In the genomic region with DNA sequence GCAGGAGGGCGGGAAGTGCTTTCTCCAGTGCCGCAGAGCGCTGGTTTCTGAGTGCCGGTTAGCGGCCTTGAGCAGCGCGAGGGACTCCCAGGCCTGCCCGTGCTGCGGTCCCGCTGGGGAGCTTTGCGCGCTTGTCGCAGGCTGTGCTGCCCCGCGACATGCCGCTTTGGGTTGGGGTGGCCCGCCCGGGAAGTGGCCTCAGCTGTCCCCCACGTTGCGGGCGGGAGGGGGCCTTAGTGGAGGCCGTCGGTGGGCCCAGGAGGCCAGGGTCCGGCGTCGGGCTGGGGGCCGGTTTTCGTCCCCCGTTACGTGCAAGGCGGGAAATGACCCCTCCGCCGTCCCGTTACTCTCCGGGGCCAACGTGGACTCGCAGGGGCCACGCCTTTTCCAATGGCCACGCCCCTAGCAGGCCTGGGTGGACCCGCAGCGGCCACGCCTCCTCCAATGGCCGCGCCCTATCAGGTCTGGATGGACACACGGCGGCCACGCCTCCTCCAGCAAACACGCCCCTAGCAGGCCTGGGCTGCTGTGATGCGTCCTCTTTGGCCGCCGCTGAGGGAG, we compare ENCODE assay signal across 8 cellular contexts. TPM values are rescaled to one million over a fixed set of nuclear protein-coding genes. Genes with fewer than 3 reads are reported as not detected.
DNase-seq lines count a peak whose midpoint lies in the region; ATAC-seq and TF ChIP-seq lines count a peak whose summit lies in the region.

No MANE protein-coding gene starts in this region.

- no peaks in the 10 kb centered on the region for H3F3A ChIP-seq in Loucy (ENCODE audit: low read depth)

- peaks cover 5% of the 10 kb centered on the region for H3K9me3 Mint-ChIP-seq in activated naive CD8-positive, alpha-beta T cell treated with anti-CD3 and anti-CD28 coated beads, Interleukin-2, amount 10 ng/mL, durations not matched to agents 7 days and 5 days
- H3K9me3 Mint-ChIP-seq in glutamatergic neuron (ENCODE audit: unreplicated experiment) = peaks cover 4% of the 10 kb centered on the region

- H4K20me1 ChIP-seq in Loucy (ENCODE audit: insufficient read depth, low read length, poor library complexity, severe bottlenecking) = peaks cover 22% of the 10 kb centered on the region
- H4K20me1 ChIP-seq in osteoblast (ENCODE audit: insufficient read depth, low read length) = peaks cover 12% of the 10 kb centered on the region

- peak overlapping the region; percentile 91 for H3K4me2 ChIP-seq in Loucy (ENCODE audit: low read depth, low read length, poor library complexity, severe bottlenecking)
- H3K4me2 ChIP-seq in osteoblast (ENCODE audit: insufficient read depth, low read length) = peak overlapping the region; percentile 86

- no peaks in the 10 kb centered on the region for H3K9me2 ChIP-seq in Loucy (replicated peaks; ENCODE audit: low read depth, low read length)

- H3K36me3 ChIP-seq in H7 (replicated peaks; ENCODE audit: control insufficient read depth, insufficient read depth, low read length) (no peaks in the 10 kb centered on the region), Loucy (ENCODE audit: insufficient read depth, low read length) (no peaks in the 10 kb centered on the region), osteoblast (ENCODE audit: insufficient read depth, low read length) (no peaks in the 10 kb centered on the region), thoracic aorta (no peaks in the 10 kb centered on the region)

- H3K27ac ChIP-seq in osteoblast (ENCODE audit: low read depth, low read length) (peak overlapping the region; percentile 74), thoracic aorta (peak overlapping the region; percentile 87 to 98)

- peak overlapping the region; percentile 93 for H3K27ac Mint-ChIP-seq in activated naive CD8-positive, alpha-beta T cell treated with anti-CD3 and anti-CD28 coated beads, Interleukin-2, amount 10 ng/mL, durations not matched to agents 7 days and 5 days
- peak overlapping the region; percentile 98 for H3K27ac Mint-ChIP-seq in glutamatergic neuron (ENCODE audit: unreplicated experiment)

- H3K4me3 ChIP-seq in H7 (ENCODE audit: insufficient read depth, low read depth, low read length) = peak overlapping the region; percentile 99
- H3K4me3 ChIP-seq in Loucy (ENCODE audit: low read length, poor library complexity, severe bottlenecking) = peak overlapping the region; percentile 92
- H3K4me3 ChIP-seq in osteoblast (ENCODE audit: insufficient read depth, low read length) = peak overlapping the region; percentile 96
- peak overlapping the region; percentile 99 for H3K4me3 ChIP-seq in thoracic aorta

- H2AFZ ChIP-seq in Loucy (ENCODE audit: low read length) = peak overlapping the region; percentile 95
- H2AFZ ChIP-seq in osteoblast (ENCODE audit: low read length) = peak overlapping the region; percentile 90

- H3K79me2 ChIP-seq in Loucy (ENCODE audit: insufficient read depth, low read length) = peaks cover 39% of the 10 kb centered on the region
- H3K79me2 ChIP-seq in osteoblast (ENCODE audit: insufficient read depth, low read length) = peaks cover 39% of the 10 kb centered on the region

- H3K27me3 ChIP-seq in H7 (ENCODE audit: control insufficient read depth, insufficient read depth, low read length) (no peaks in the 10 kb centered on the region), Loucy (ENCODE audit: insufficient read depth, low read length, poor library complexity, severe bottlenecking) (no peaks in the 10 kb centered on the region), osteoblast (ENCODE audit: insufficient read depth, low read length) (no peaks in the 10 kb centered on the region), thoracic aorta (replicated peaks; ENCODE audit: insufficient read depth) (no peaks in the 10 kb centered on the region)

- DNase-seq in G401 (ENCODE audit: low spot score) (peak; percentile 94), H7 (peak; percentile 99), SKM-1 treated with dmso at 0.1 percent for 144 hours (lab: John Stamatoyannopoulos, UW; ENCODE audit: unreplicated experiment) (peak; percentile 84), glutamatergic neuron (peak; percentile 97), osteoblast (ENCODE audit: insufficient read length, low spot score, missing footprints) (peak; percentile 99), thoracic aorta (ENCODE audit: low spot score) (peak; percentile 92)
- peak; percentile 90 for DNase-seq in activated naive CD8-positive, alpha-beta T cell treated with anti-CD3 and anti-CD28 coated beads, Interleukin-2, amount 10 ng/mL, durations not matched to agents 7 days and 5 days

- peak; percentile 12 for ATAC-seq in activated naive CD8-positive, alpha-beta T cell treated with anti-CD3 and anti-CD28 coated beads, Interleukin-2, amount 10 ng/mL, durations not matched to agents 7 days and 5 days (ENCODE audit: low read depth)
- ATAC-seq in thoracic aorta (ENCODE audit: insufficient number of reproducible peaks, low FRiP score, low read depth) = peak; percentile 70

- in situ Hi-C loops in G401 (cut with HindIII; ENCODE audit: low sequenced_read_pairs) = no loop called here

- peak overlapping the region; percentile 97 for H3K4me3 Mint-ChIP-seq in activated naive CD8-positive, alpha-beta T cell treated with anti-CD3 and anti-CD28 coated beads, Interleukin-2, amount 10 ng/mL, durations not matched to agents 7 days and 5 days
- peak overlapping the region; percentile 91 for H3K4me3 Mint-ChIP-seq in glutamatergic neuron (ENCODE audit: unreplicated experiment)

- H3K9me3 ChIP-seq in Loucy (ENCODE audit: insufficient read depth, low read depth, low read length) (no peaks in the 10 kb centered on the region), osteoblast (ENCODE audit: low read depth, low read length) (no peaks in the 10 kb centered on the region), thoracic aorta (peaks cover 6% of the 10 kb centered on the region)

- peak overlapping the region; percentile 96 for H3K9ac ChIP-seq in Loucy (ENCODE audit: low read depth, low read length, poor library complexity, severe bottlenecking)

- H3K4me1 Mint-ChIP-seq in activated naive CD8-positive, alpha-beta T cell treated with anti-CD3 and anti-CD28 coated beads, Interleukin-2, amount 10 ng/mL, durations not matched to agents 7 days and 5 days = peaks cover 47% of the 10 kb centered on the region
- H3K4me1 Mint-ChIP-seq in glutamatergic neuron (ENCODE audit: low read depth, unreplicated experiment) = peaks cover 15% of the 10 kb centered on the region

- POLR2A ChIA-PET in activated naive CD8-positive, alpha-beta T cell treated with anti-CD3 and anti-CD28 coated beads, Interleukin-2, amount 10 ng/mL, durations not matched to agents 7 days and 5 days (lab: Charles Lee) = interaction anchor here (1.7 to 6.3 kb wide), 2 partner anchors 11 to 44 kb away, joined by 8 to 64 read pairs; partner anchors contain the start of genes CEP104 and DFFB

- H3K4me1 ChIP-seq in Loucy (ENCODE audit: insufficient read depth, low read length, poor library complexity, severe bottlenecking) (peaks cover 52% of the 10 kb centered on the region), osteoblast (ENCODE audit: insufficient read depth, low read length) (peaks cover 9% of the 10 kb centered on the region), thoracic aorta (ENCODE audit: control insufficient read depth in 1 of 2, low read depth in 2 of 2) (peaks cover 7 to 10% of the 10 kb centered on the region in 2 donors)

- H3K36me3 Mint-ChIP-seq in activated naive CD8-positive, alpha-beta T cell treated with anti-CD3 and anti-CD28 coated beads, Interleukin-2, amount 10 ng/mL, durations not matched to agents 7 days and 5 days = peaks cover 14% of the 10 kb centered on the region
- no peaks in the 10 kb centered on the region for H3K36me3 Mint-ChIP-seq in glutamatergic neuron (ENCODE audit: unreplicated experiment)

- no peak for TF ChIP-seq CTCF in Loucy (conservative IDR thresholded peaks at IDR 0.05; ENCODE audit: low read length)
- TF ChIP-seq CTCF in glutamatergic neuron (IDR thresholded peaks at IDR 0.05; ENCODE audit: partially characterized antibody, unreplicated experiment) = no peak
- TF ChIP-seq CTCF in osteoblast (IDR thresholded peaks at IDR 0.05; ENCODE audit: extremely low read depth, low read depth, low read length) = no peak
- no peak for TF ChIP-seq CTCF in thoracic aorta (IDR thresholded peaks at IDR 0.05)

- no peaks in the 10 kb centered on the region for H3K27me3 Mint-ChIP-seq in activated naive CD8-positive, alpha-beta T cell treated with anti-CD3 and anti-CD28 coated beads, Interleukin-2, amount 10 ng/mL, durations not matched to agents 7 days and 5 days
- H3K27me3 Mint-ChIP-seq in glutamatergic neuron (ENCODE audit: unreplicated experiment) = peaks cover 8% of the 10 kb centered on the region

RNA-seq across cellular contexts. Expression of gene C1orf174, which starts 1.0 kb away (rescaled TPM):
- total RNA-seq in G401 (2014; rRNA removed; shearing (Covaris generic)) = 40.4 and 59.1 TPM in 2 replicates
- 60.5 and 63.9 TPM in 2 replicates for total RNA-seq in H7 (2014; rRNA removed; shearing (Covaris generic))
- 10 to 100 TPM; 31.1 to 34.4 TPM for total RNA-seq in activated naive CD8-positive, alpha-beta T cell treated with anti-CD3 and anti-CD28 coated beads, Interleukin-2, amount 10 ng/mL, durations not matched to agents 7 days and 5 days
- total RNA-seq in glutamatergic neuron (ENCODE audit: unreplicated experiment) = 16.9 TPM
- 27.1 and 29.3 TPM in 2 replicates for total RNA-seq in osteoblast
- total RNA-seq in thoracic aorta = 10 to 100 TPM; 15.3 to 19.0 TPM

RNA-seq across cellular contexts. Expression of gene DFFB, which starts 43.8 kb away (rescaled TPM):
- 7.6 and 10.0 TPM in 2 replicates for total RNA-seq in G401 (2014; rRNA removed; shearing (Covaris generic))
- 12.1 and 14.1 TPM in 2 replicates for total RNA-seq in H7 (2014; rRNA removed; shearing (Covaris generic))
- total RNA-seq in activated naive CD8-positive, alpha-beta T cell treated with anti-CD3 and anti-CD28 coated beads, Interleukin-2, amount 10 ng/mL, durations not matched to agents 7 days and 5 days = 10 to 100 TPM; 14.3 to 15.8 TPM
- total RNA-seq in glutamatergic neuron (ENCODE audit: unreplicated experiment) (16.4 TPM), osteoblast (5.1 and 8.3 TPM in 2 replicates), thoracic aorta (10 to 100 TPM in 1 of 2 donors, 1 to 10 TPM in 1; 7.8 to 20.2 TPM)

RNA-seq across cellular contexts. Expression of gene CEP104, which starts 44.0 kb away (rescaled TPM):
- total RNA-seq in G401 (2014; rRNA removed; shearing (Covaris generic)) = 6.0 and 17.5 TPM in 2 replicates
- total RNA-seq in H7 (2014; rRNA removed; shearing (Covaris generic)) = 22.8 and 35.8 TPM in 2 replicates
- total RNA-seq in activated naive CD8-positive, alpha-beta T cell treated with anti-CD3 and anti-CD28 coated beads, Interleukin-2, amount 10 ng/mL, durations not matched to agents 7 days and 5 days = 10 to 100 TPM; 44.6 to 46.9 TPM
- 102 TPM for total RNA-seq in glutamatergic neuron (ENCODE audit: unreplicated experiment)
- 21.5 and 21.7 TPM in 2 replicates for total RNA-seq in osteoblast
- 10 to 100 TPM; 27.3 to 59.2 TPM for total RNA-seq in thoracic aorta

Comparison
In these comparisons a context has a peak if more than half of its experiments do, and no peak if none do; other contexts are left out.
1. Peak in every context shown above with its lines: DNase-seq, ATAC-seq, H3K4me3 ChIP-seq and H3K27ac ChIP-seq.